ENCODE assay signal across 8 cellular contexts in genomic region chr11:20363500-20364411, GRCh38. TPM values are rescaled to one million over a fixed set of nuclear protein-coding genes. Genes with fewer than 3 reads are reported as not detected.
A peak's percentile ranks its signal among the peaks of the same experiment; 100 is the strongest.
DNase-seq lines count a peak whose midpoint lies in the region; ATAC-seq and TF ChIP-seq lines count a peak whose summit lies in the region.

TSS of gene HTATIP2 (plus strand) at chr11:20363714. CDS start at chr11:20364238, 524 bp downstream.

- intact Hi-C loops in mammary epithelial cell (cut with micrococcal nuclease), result no loop called here

- H2AFZ ChIP-seq in Loucy (ENCODE audit: low read length), result peak within 1 kb of the TSS; percentile 97
- H2AFZ ChIP-seq in mammary epithelial cell (ENCODE audit: low read depth, low read length), result peak within 1 kb of the TSS; percentile 84
- H2AFZ ChIP-seq in smooth muscle cell (ENCODE audit: low read depth), result peak within 1 kb of the TSS; percentile 92

- H3K9me3 ChIP-seq in Loucy (ENCODE audit: insufficient read depth, low read depth, low read length) (no peaks in the 10 kb centered on the region), WERI-Rb-1 (ENCODE audit: severe bottlenecking) (no peaks in the 10 kb centered on the region), mammary epithelial cell (replicated peaks; ENCODE audit: insufficient read depth, low read length) (no peaks in the 10 kb centered on the region), smooth muscle cell (replicated peaks; ENCODE audit: low read depth) (no peaks in the 10 kb centered on the region)

- H3K9ac ChIP-seq in Loucy (ENCODE audit: low read depth, low read length, poor library complexity, severe bottlenecking), result peak within 1 kb of the TSS; percentile 61
- H3K9ac ChIP-seq in mammary epithelial cell (ENCODE audit: insufficient read depth, low read length), result peak within 1 kb of the TSS; percentile 53
- H3K9ac ChIP-seq in smooth muscle cell (ENCODE audit: low read depth), result peak within 1 kb of the TSS; percentile 71

- WGBS in mammary epithelial cell (ENCODE audit: low coverage, missing lambda C conversion rate), result 16% methylated on average over 31 of the region's 71 CpGs
- 4% methylated on average over 70 of the region's 71 CpGs for WGBS in smooth muscle cell (ENCODE audit: low lambda C conversion rate)

- H3K27ac ChIP-seq in WERI-Rb-1, result peak within 1 kb of the TSS; percentile 24; the same call in 1 of the 2 replicates
- H3K27ac ChIP-seq in mammary epithelial cell (ENCODE audit: insufficient read depth, low read depth, low read length), result peak within 1 kb of the TSS; percentile 55
- peak within 1 kb of the TSS; percentile 28 for H3K27ac ChIP-seq in smooth muscle cell (ENCODE audit: low read depth)

- H3K9me2 ChIP-seq in Loucy (replicated peaks; ENCODE audit: low read depth, low read length), result no peaks in the 10 kb centered on the region

- H3F3A ChIP-seq in Loucy (ENCODE audit: low read depth), result peaks cover 3% of the 10 kb centered on the region; the same call in 1 of the 2 replicates
- peaks cover 9% of the 10 kb centered on the region for H3F3A ChIP-seq in smooth muscle cell (ENCODE audit: low read depth)

- H3K27me3 ChIP-seq in Loucy (ENCODE audit: insufficient read depth, low read length, poor library complexity, severe bottlenecking), result no peaks in the 10 kb centered on the region
- peaks cover 6% of the 10 kb centered on the region for H3K27me3 ChIP-seq in WERI-Rb-1 (ENCODE audit: insufficient read depth, low read depth, severe bottlenecking)
- H3K27me3 ChIP-seq in mammary epithelial cell (ENCODE audit: insufficient read depth, low read length), result no peaks in the 10 kb centered on the region
- no peaks in the 10 kb centered on the region for H3K27me3 ChIP-seq in smooth muscle cell (ENCODE audit: low read depth)

- no TSS peak for BruUV-seq in mammary epithelial cell (replicated peaks; lab: Mats Ljungman, UMichigan)

- H3K36me3 ChIP-seq in Loucy (ENCODE audit: insufficient read depth, low read length) (no peaks in the 10 kb centered on the region), WERI-Rb-1 (no peaks in the 10 kb centered on the region), mammary epithelial cell (ENCODE audit: insufficient read depth, low read length) (no peaks in the 10 kb centered on the region), smooth muscle cell (ENCODE audit: low read depth) (no peaks in the 10 kb centered on the region)

- peak; percentile 47 for DNase-seq in ELR (ENCODE audit: low read depth)
- DNase-seq in WERI-Rb-1, result peak; percentile 49
- peak; percentile 49 for DNase-seq in mammary epithelial cell
- peak; percentile 70 for DNase-seq in inferior parietal cortex (ENCODE audit: extremely low spot score)
- DNase-seq in smooth muscle cell (lab: John Stamatoyannopoulos, UW; ENCODE audit: unreplicated experiment), result peak; percentile 25
- no peak for DNase-seq in GDM1 (lab: John Stamatoyannopoulos, UW)

- peak within 1 kb of the TSS; percentile 74 for H3K4me3 ChIP-seq in Loucy (ENCODE audit: low read length, poor library complexity, severe bottlenecking)
- H3K4me3 ChIP-seq in WERI-Rb-1 (ENCODE audit: low read depth, low read length), result peak within 1 kb of the TSS; percentile 56
- peak within 1 kb of the TSS; percentile 37 to 69 (median 56) for H3K4me3 ChIP-seq in mammary epithelial cell (replicated peaks in 1 of 3; ENCODE audit: insufficient read depth in 1 of 3, low read depth in 2 of 3, low read length in 3 of 3)
- peak within 1 kb of the TSS; percentile 78 for H3K4me3 ChIP-seq in smooth muscle cell

- CTCF ChIA-PET in mammary epithelial cell (lab: Charles Lee; ENCODE audit: low non-redundant PET), result no interaction called here

- peaks cover 12% of the 10 kb centered on the region for H3K4me1 ChIP-seq in Loucy (ENCODE audit: insufficient read depth, low read length, poor library complexity, severe bottlenecking)
- peaks cover 31% of the 10 kb centered on the region for H3K4me1 ChIP-seq in mammary epithelial cell (ENCODE audit: insufficient read depth, low read length)
- peaks cover 20% of the 10 kb centered on the region for H3K4me1 ChIP-seq in smooth muscle cell (ENCODE audit: low read depth)

- H3K4me2 ChIP-seq in Loucy (ENCODE audit: low read depth, low read length, poor library complexity, severe bottlenecking) (peak within 1 kb of the TSS; percentile 81), mammary epithelial cell (ENCODE audit: insufficient read depth, low read depth, low read length) (peak within 1 kb of the TSS; percentile 96), smooth muscle cell (peak within 1 kb of the TSS; percentile 93)

- no peak for TF ChIP-seq CTCF in Loucy (conservative IDR thresholded peaks at IDR 0.05; ENCODE audit: low read length)
- TF ChIP-seq CTCF in WERI-Rb-1 (IDR thresholded peaks at IDR 0.05; ENCODE audit: low read depth, low read length), result no peak
- no peak for TF ChIP-seq CTCF in mammary epithelial cell (conservative IDR thresholded peaks at IDR 0.05 in 1 of 2, IDR thresholded peaks at IDR 0.05 in 1 of 2; ENCODE audit: extremely low read depth in 1 of 2, insufficient read depth in 1 of 2, low read depth in 1 of 2, low read length in 2 of 2)
- no peak for TF ChIP-seq CTCF in smooth muscle cell (IDR thresholded peaks at IDR 0.05; ENCODE audit: borderline replicate concordance, insufficient read depth, poor library complexity, severe bottlenecking)

- H3K79me2 ChIP-seq in Loucy (ENCODE audit: insufficient read depth, low read length) (no peaks in the 10 kb centered on the region), mammary epithelial cell (ENCODE audit: insufficient read depth, low read length) (peaks cover 7% of the 10 kb centered on the region), smooth muscle cell (ENCODE audit: low read depth) (no peaks in the 10 kb centered on the region)

- dilution Hi-C loops in mammary epithelial cell (cut with HindIII; ENCODE audit: low sequenced_read_pairs), result no loop called here

- in situ Hi-C loops in mammary epithelial cell (cut with MboI; ENCODE audit: low sequenced_read_pairs in 2 of 2), result no loop called here

- peak; percentile 98 for ATAC-seq in GM21723 (IDR thresholded peaks at IDR 0.05; ENCODE audit: unreplicated experiment)

- H4K20me1 ChIP-seq in Loucy (ENCODE audit: insufficient read depth, low read length, poor library complexity, severe bottlenecking) (no peaks in the 10 kb centered on the region), mammary epithelial cell (ENCODE audit: insufficient read depth, low read length) (no peaks in the 10 kb centered on the region), smooth muscle cell (ENCODE audit: low read depth) (no peaks in the 10 kb centered on the region)

RNA-seq across cellular contexts. Expression of gene HTATIP2, which starts in this region (rescaled TPM):
- 10 to 100 TPM; 24.3 to 64.8 TPM for total RNA-seq in mammary epithelial cell
- 25.7 TPM for polyA plus RNA-seq in mammary epithelial cell
- 52.1 TPM for polyA minus RNA-seq in mammary epithelial cell
- 29.1 and 34.1 TPM in 2 replicates for total RNA-seq in smooth muscle cell
- polyA plus RNA-seq in smooth muscle cell, result 38.4 and 44.9 TPM in 2 replicates
